ENCODE assay signal across 16 cellular contexts in the genomic region with DNA sequence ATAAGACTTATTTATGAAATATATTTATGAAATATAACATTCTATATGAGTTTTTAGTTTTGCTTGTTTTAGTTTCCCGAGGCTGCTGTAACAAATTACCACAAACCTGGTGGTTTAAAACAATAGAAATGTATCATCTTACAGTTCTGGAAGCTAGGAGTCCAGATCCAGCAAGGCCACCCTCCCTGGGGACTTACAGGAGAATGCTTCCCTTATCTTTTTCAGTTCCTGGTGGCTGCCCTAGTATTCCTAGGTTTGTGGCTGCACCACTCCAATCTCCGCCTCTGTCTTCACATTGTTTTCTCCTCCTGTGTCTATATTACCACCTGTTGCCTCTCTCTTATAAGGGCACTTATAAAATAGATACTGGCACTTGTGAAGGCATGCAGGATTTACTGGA.
"Had no signal": no experiment of that assay in that cellular context is flagged by ENCODE, and none has a peak within 500 bp of the region (broad histone marks: within the 10 kb centered on the region; RNA-seq: fewer than 3 reads in every experiment).

No MANE protein-coding gene starts in this region.

- H3K4me3 ChIP-seq: adrenal gland, heart right ventricle, pancreas, thoracic aorta had no signal

- H3K36me3 ChIP-seq: adrenal gland, heart right ventricle, pancreas, thoracic aorta had no signal

- H3K27ac ChIP-seq: adrenal gland, epithelial cell of prostate, heart right ventricle, pancreas, thoracic aorta had no signal

- FAIRE-seq: TTC549 had no signal

- H3K9me3 ChIP-seq: adrenal gland, heart right ventricle, pancreas, thoracic aorta had no signal

- DNase-seq: activated B cell treated with CpG ODN at 0.5 μM for 24 hours; activated CD4-positive, alpha-beta T cell treated with anti-CD3 and anti-CD28 coated beads for 48 hours; activated CD8-positive, alpha-beta memory T cell treated with anti-CD3 and anti-CD28 coated beads, Interleukin-2, amount 50 U/mL, for 4 hours; activated CD8-positive, alpha-beta T cell treated with anti-CD3 and anti-CD28 coated beads, Interleukin-2, amount 10 ng/mL, durations not matched to agents 7 days and 5 days; activated effector memory CD4-positive, alpha-beta T cell treated with anti-CD3 and anti-CD28 coated beads, Interleukin-2, amount 50 U/mL, for 16 hours; activated T-cell treated with anti-CD3 and anti-CD28 coated beads, Interleukin-2, amount 50 U/mL, for 48 hours; adrenal gland; heart right ventricle; islet precursor cell; naive thymus-derived CD4-positive, alpha-beta T cell; pancreas had no signal

- ATAC-seq: activated CD8-positive, alpha-beta T cell treated with anti-CD3 and anti-CD28 coated beads, Interleukin-2, amount 10 ng/mL, durations not matched to agents 7 days and 5 days; heart right ventricle; left lobe of liver; naive thymus-derived CD4-positive, alpha-beta T cell; pancreas; sciatic nerve had no signal

- H3K4me1 ChIP-seq: heart right ventricle, pancreas had no signal
